8 cellular contexts compared by ENCODE assay signal in genomic region chr16:87550510-87550961, GRCh38. TPM values are rescaled to one million over a fixed set of nuclear protein-coding genes. Genes with fewer than 3 reads are reported as not detected.
DNase-seq lines count a peak whose midpoint lies in the region; ATAC-seq and TF ChIP-seq lines count a peak whose summit lies in the region.

No MANE protein-coding gene starts in this region.

- ATAC-seq in activated CD8-positive, alpha-beta T cell treated with anti-CD3 and anti-CD28 coated beads for 36 hours = peak; percentile 81
- peak; percentile 53 for ATAC-seq in effector memory CD8-positive, alpha-beta T cell (replicated peaks)
- ATAC-seq in upper lobe of right lung = peak; percentile 65
- ATAC-seq in HG02610 (IDR thresholded peaks at IDR 0.05; ENCODE audit: unreplicated experiment) = no peak

- H3K4me3 ChIP-seq in AG04450 (ENCODE audit: low read depth, low read length) = no peak overlapping the region
- H3K4me3 ChIP-seq in HFF-Myc (replicated peaks; ENCODE audit: low read depth, low read length) = no peak overlapping the region
- H3K4me3 ChIP-seq in upper lobe of right lung = no peak overlapping the region

- H3K4me1 ChIP-seq in upper lobe of right lung = peaks cover 8% of the 10 kb centered on the region

- TF ChIP-seq CTCF in AG04450 (IDR thresholded peaks at IDR 0.05; ENCODE audit: low read depth, low read length) (peak; percentile 80), HFF-Myc (IDR thresholded peaks at IDR 0.05; ENCODE audit: low read depth, low read length, missing control alignments) (peak; percentile 87), neural crest cell (conservative IDR thresholded peaks at IDR 0.05) (peak; percentile 87), upper lobe of right lung (IDR thresholded peaks at IDR 0.05) (peak; percentile 96)
- TF ChIP-seq CTCF in activated CD8-positive, alpha-beta T cell treated with anti-CD3 and anti-CD28 coated beads for 36 hours (IDR thresholded peaks at IDR 0.05) = peak; percentile 99

- CTCF ChIA-PET in AG04450 (lab: Charles Lee) = interaction anchor here (1.0 to 1.6 kb wide), 2 partner anchors 44 to 86 kb away, joined by 3 to 4 read pairs; no protein-coding TSS in a partner anchor
- CTCF ChIA-PET in activated CD8-positive, alpha-beta T cell treated with anti-CD3 and anti-CD28 coated beads for 36 hours (lab: Charles Lee) = interaction anchor here (0.8 to 1.6 kb wide), 7 partner anchors 8 to 123 kb away, joined by 3 to 8 read pairs (median 3); no protein-coding TSS in a partner anchor

- POLR2A ChIA-PET in AG04450 (lab: Yijun Ruan, JAX) = no interaction called here
- POLR2A ChIA-PET in activated CD8-positive, alpha-beta T cell treated with anti-CD3 and anti-CD28 coated beads for 36 hours (lab: Charles Lee) = no interaction called here

- H3K36me3 ChIP-seq in upper lobe of right lung = no peaks in the 10 kb centered on the region

- H3K27me3 ChIP-seq in AG04450 (ENCODE audit: control insufficient read depth, insufficient read depth, low read length) (peaks cover 24% of the 10 kb centered on the region), upper lobe of right lung (no peaks in the 10 kb centered on the region)

- DNase-seq in AG04450 (ENCODE audit: low read depth, low spot score) (no peak), HFF-Myc (ENCODE audit: extremely low read depth, low read depth) (no peak), neural crest cell (ENCODE audit: low read depth, low spot score) (peak; percentile 61), upper lobe of right lung (peak; percentile 75), NCI-H2107 (lab: John Stamatoyannopoulos, UW) (no peak)
- DNase-seq in activated CD8-positive, alpha-beta T cell treated with anti-CD3 and anti-CD28 coated beads for 36 hours = peak; percentile 63
- DNase-seq in effector memory CD8-positive, alpha-beta T cell = peak; percentile 56 to 58 (median 56)

- intact Hi-C loops in activated CD8-positive, alpha-beta T cell treated with anti-CD3 and anti-CD28 coated beads for 36 hours (cut with micrococcal nuclease) = loop anchor here (5.0 kb wide), 1 partner anchor 87 kb away; no protein-coding TSS in a partner anchor
- intact Hi-C loops in upper lobe of right lung (cut with DNase I) = no loop called here

- no peak overlapping the region for H3K27ac Mint-ChIP-seq in activated CD8-positive, alpha-beta T cell treated with anti-CD3 and anti-CD28 coated beads for 36 hours
- no peak overlapping the region for H3K27ac Mint-ChIP-seq in effector memory CD8-positive, alpha-beta T cell
- no peak overlapping the region for H3K27ac Mint-ChIP-seq in neural crest cell (ENCODE audit: unreplicated experiment)

- no peaks in the 10 kb centered on the region for H3K36me3 Mint-ChIP-seq in activated CD8-positive, alpha-beta T cell treated with anti-CD3 and anti-CD28 coated beads for 36 hours (ENCODE audit: low read depth)
- H3K36me3 Mint-ChIP-seq in effector memory CD8-positive, alpha-beta T cell (ENCODE audit: insufficient read depth) = no peaks in the 10 kb centered on the region
- H3K36me3 Mint-ChIP-seq in neural crest cell (ENCODE audit: low read depth) = no peaks in the 10 kb centered on the region

- H3K9me3 ChIP-seq in AG04450 (ENCODE audit: control insufficient read depth, insufficient read depth, low read length) = peaks cover 12% of the 10 kb centered on the region
- H3K9me3 ChIP-seq in upper lobe of right lung = no peaks in the 10 kb centered on the region

- no peak overlapping the region for H3K27ac ChIP-seq in AG04450 (ENCODE audit: low read depth, low read length)
- H3K27ac ChIP-seq in upper lobe of right lung = no peak overlapping the region

- no peak overlapping the region for H3K4me3 Mint-ChIP-seq in activated CD8-positive, alpha-beta T cell treated with anti-CD3 and anti-CD28 coated beads for 36 hours
- H3K4me3 Mint-ChIP-seq in effector memory CD8-positive, alpha-beta T cell = no peak overlapping the region
- no peak overlapping the region for H3K4me3 Mint-ChIP-seq in neural crest cell

- H3K9me3 Mint-ChIP-seq in activated CD8-positive, alpha-beta T cell treated with anti-CD3 and anti-CD28 coated beads for 36 hours = peaks cover 6% of the 10 kb centered on the region
- no peaks in the 10 kb centered on the region for H3K9me3 Mint-ChIP-seq in effector memory CD8-positive, alpha-beta T cell
- H3K9me3 Mint-ChIP-seq in neural crest cell = peaks cover 5% of the 10 kb centered on the region

- H3K4me1 Mint-ChIP-seq in activated CD8-positive, alpha-beta T cell treated with anti-CD3 and anti-CD28 coated beads for 36 hours (ENCODE audit: low read depth) = no peaks in the 10 kb centered on the region
- peaks cover 0 to 7% of the 10 kb centered on the region in 2 donors for H3K4me1 Mint-ChIP-seq in effector memory CD8-positive, alpha-beta T cell (ENCODE audit: low read depth in 2 of 2)
- peaks cover 3% of the 10 kb centered on the region for H3K4me1 Mint-ChIP-seq in neural crest cell

- H3K27me3 Mint-ChIP-seq in activated CD8-positive, alpha-beta T cell treated with anti-CD3 and anti-CD28 coated beads for 36 hours = peaks cover 12% of the 10 kb centered on the region
- peaks cover 39 to 73% of the 10 kb centered on the region in 2 donors for H3K27me3 Mint-ChIP-seq in effector memory CD8-positive, alpha-beta T cell
- H3K27me3 Mint-ChIP-seq in neural crest cell (ENCODE audit: low read depth) = peaks cover 9% of the 10 kb centered on the region

RNA-seq across cellular contexts. Expression of gene JPH3, which starts 51.8 kb away (rescaled TPM):
- polyA plus RNA-seq in AG04450 (2011; rRNA removed) = 0.02 TPM in 1 of 2 replicates, not detected in the other
- polyA minus RNA-seq in AG04450 (2011; rRNA and poly(A)+ RNA removed) = not detected in 2 replicates
- under 1 TPM; 0.07 to 0.09 TPM for total RNA-seq in activated CD8-positive, alpha-beta T cell treated with anti-CD3 and anti-CD28 coated beads for 36 hours
- total RNA-seq in neural crest cell (9.1 and 9.5 TPM in 2 replicates), upper lobe of right lung (0.29 TPM)

RNA-seq across cellular contexts. Expression of gene ZCCHC14, which starts 57.7 kb away (rescaled TPM):
- polyA plus RNA-seq in AG04450 (2011; rRNA removed) = 6.2 and 7.9 TPM in 2 replicates
- 13.4 and 15.4 TPM in 2 replicates for polyA minus RNA-seq in AG04450 (2011; rRNA and poly(A)+ RNA removed)
- 1 to 10 TPM; 4.6 to 5.9 TPM for total RNA-seq in activated CD8-positive, alpha-beta T cell treated with anti-CD3 and anti-CD28 coated beads for 36 hours
- 45.5 and 46.9 TPM in 2 replicates for total RNA-seq in neural crest cell
- total RNA-seq in upper lobe of right lung = 27.2 TPM

Comparison
In these comparisons a context has a peak if more than half of its experiments do, and no peak if none do; other contexts are left out.
1. DNase-seq: peak in activated CD8-positive, alpha-beta T cell treated with anti-CD3 and anti-CD28 coated beads for 36 hours (single experiment), effector memory CD8-positive, alpha-beta T cell (3 of 3), neural crest cell (single experiment) and upper lobe of right lung (single experiment); none in AG04450 (single experiment), HFF-Myc (single experiment) and NCI-H2107 (single experiment).
2. Peak in every context shown above with its lines, with median percentiles within 50 percentile points of each other: CTCF ChIP-seq.